ENCODE assay signal across 8 cellular contexts in genomic region chr15:45634442-45635190, GRCh38. TPM values are rescaled to one million over a fixed set of nuclear protein-coding genes. Genes with fewer than 3 reads are reported as not detected.
DNase-seq lines count a peak whose midpoint lies in the region; ATAC-seq and TF ChIP-seq lines count a peak whose summit lies in the region.

Gene SQOR (plus strand): TSS chr15:45635029. CDS start chr15:45658924, 23,895 bp downstream.

- no peaks in the 10 kb centered on the region for H3K9me3 ChIP-seq in colonic mucosa
- H3K9me3 ChIP-seq in right lobe of liver, result no peaks in the 10 kb centered on the region

- no peak within 1 kb of the TSS for H3K27ac Mint-ChIP-seq in GM23338
- peak within 1 kb of the TSS; percentile 90 for H3K27ac Mint-ChIP-seq in activated CD4-positive, alpha-beta T cell treated with anti-CD3 and anti-CD28 coated beads for 36 hours

- ATAC-seq in GM23338, result peak; percentile 88
- peak; percentile 66 for ATAC-seq in activated CD4-positive, alpha-beta T cell treated with anti-CD3 and anti-CD28 coated beads for 36 hours
- peak; percentile 78 to 90 (median 85) for ATAC-seq in right lobe of liver

- peaks cover 4% of the 10 kb centered on the region; the same call in 2 of the 3 replicates for H3K4me1 Mint-ChIP-seq in GM23338
- H3K4me1 Mint-ChIP-seq in activated CD4-positive, alpha-beta T cell treated with anti-CD3 and anti-CD28 coated beads for 36 hours, result peaks cover 32% of the 10 kb centered on the region

- H3K36me3 ChIP-seq in GM23338 (ENCODE audit: insufficient read depth) (no peaks in the 10 kb centered on the region), colonic mucosa (no peaks in the 10 kb centered on the region), right lobe of liver (no peaks in the 10 kb centered on the region)

- peak within 1 kb of the TSS; percentile 96 to 99 for H3K9ac ChIP-seq in colonic mucosa (ENCODE audit: low read depth in 2 of 2, low read length in 2 of 2)

- H3K4me3 ChIP-seq in GM23338 (peak within 1 kb of the TSS; percentile 77), LNCaP clone FGC (ENCODE audit: low read depth, low read length) (peak within 1 kb of the TSS; percentile 71), colonic mucosa (peak within 1 kb of the TSS; percentile 51), right lobe of liver (peak within 1 kb of the TSS; percentile 73 to 96 (median 91))

- H3K9me3 Mint-ChIP-seq in GM23338, result peaks cover 29% of the 10 kb centered on the region
- no peaks in the 10 kb centered on the region for H3K9me3 Mint-ChIP-seq in activated CD4-positive, alpha-beta T cell treated with anti-CD3 and anti-CD28 coated beads for 36 hours (ENCODE audit: low read depth)

- H3K9me2 ChIP-seq in GM23338 (ENCODE audit: insufficient read depth), result no peaks in the 10 kb centered on the region

- POLR2A ChIA-PET in activated CD4-positive, alpha-beta T cell treated with anti-CD3 and anti-CD28 coated beads for 36 hours (lab: Charles Lee), result no interaction called here

- whole genome bisulfite sequencing in right lobe of liver (ENCODE audit: insufficient coverage, low coverage, low lambda C conversion rate, missing lambda C conversion rate), result 1% methylated on average over 20 of the region's 53 CpGs

- H3K27ac ChIP-seq in GM23338 (ENCODE audit: low read depth), result no peak within 1 kb of the TSS
- peak within 1 kb of the TSS; percentile 97 for H3K27ac ChIP-seq in colonic mucosa
- peak within 1 kb of the TSS; percentile 95 to 99 (median 96) for H3K27ac ChIP-seq in right lobe of liver

- TF ChIP-seq POLR2A in GM10847 (IDR thresholded peaks at IDR 0.05; ENCODE audit: extremely low read depth, insufficient read length), result peak; percentile 70
- TF ChIP-seq POLR2A in right lobe of liver (IDR thresholded peaks at IDR 0.05), result peak; percentile 94

- H4K20me1 ChIP-seq in GM23338 (replicated peaks; ENCODE audit: insufficient read depth), result no peaks in the 10 kb centered on the region

- TF ChIP-seq CTCF in GM23338 (conservative IDR thresholded peaks at IDR 0.05; ENCODE audit: low read depth in 2 of 2) (no peak), LNCaP clone FGC (IDR thresholded peaks at IDR 0.05; ENCODE audit: control insufficient read depth, extremely low read depth, insufficient read depth) (no peak), colonic mucosa (IDR thresholded peaks at IDR 0.05) (no peak), right lobe of liver (IDR thresholded peaks at IDR 0.05) (peak in 1 of 4 donors; percentile 4)

- peak within 1 kb of the TSS; percentile 78 for H3K4me3 Mint-ChIP-seq in GM23338
- H3K4me3 Mint-ChIP-seq in activated CD4-positive, alpha-beta T cell treated with anti-CD3 and anti-CD28 coated beads for 36 hours, result peak within 1 kb of the TSS; percentile 96

- peak; percentile 45 for DNase-seq in GM23338 (ENCODE audit: low spot score)
- peak; percentile 57 for DNase-seq in LNCaP clone FGC (ENCODE audit: low read depth)
- peak; percentile 86 for DNase-seq in activated CD4-positive, alpha-beta T cell treated with anti-CD3 and anti-CD28 coated beads for 36 hours
- DNase-seq in colonic mucosa, result peak; percentile 94
- DNase-seq in right lobe of liver, result peak; percentile 92 to 97 (median 96)
- DNase-seq in stimulated activated CD4-positive, alpha-beta T cell treated with anti-CD3 and anti-CD28 coated beads, TNF-alpha, amount 100 ng/mL, for 1 hour (ENCODE audit: low read depth in 3 of 3, low spot score in 1 of 3), result peak in 2 of 3 donors; percentile 21 to 48
- no peak for DNase-seq in epidermal melanocyte (ENCODE audit: insufficient read length, low spot score)

- no peaks in the 10 kb centered on the region for H3F3A ChIP-seq in GM23338 (replicated peaks; ENCODE audit: low read depth)

- intact Hi-C loops in activated CD4-positive, alpha-beta T cell treated with anti-CD3 and anti-CD28 coated beads for 36 hours (cut with DNase I, micrococcal nuclease), result loop anchor here (1.0 to 10.0 kb wide), 5 partner anchors 20 to 922 kb away; partner anchors contain the start of genes B2M (in 1 of the 2), BLOC1S6 (in 1 of the 2), PATL2 (in 1 of the 2) and SORD (in 1 of the 2)
- intact Hi-C loops in colonic mucosa (cut with DNase I) (no loop called here), right lobe of liver (cut with DNase I) (no loop called here)

- peaks cover 26% of the 10 kb centered on the region for H3K27me3 Mint-ChIP-seq in GM23338 (ENCODE audit: insufficient read depth, low read depth, poor library complexity)
- no peaks in the 10 kb centered on the region for H3K27me3 Mint-ChIP-seq in activated CD4-positive, alpha-beta T cell treated with anti-CD3 and anti-CD28 coated beads for 36 hours

- H3K27me3 ChIP-seq in GM23338 (ENCODE audit: insufficient read depth), result peaks cover 47% of the 10 kb centered on the region
- no peaks in the 10 kb centered on the region for H3K27me3 ChIP-seq in colonic mucosa
- H3K27me3 ChIP-seq in right lobe of liver, result no peaks in the 10 kb centered on the region

- H3K36me3 Mint-ChIP-seq in GM23338 (ENCODE audit: low read depth), result no peaks in the 10 kb centered on the region
- peaks cover 26% of the 10 kb centered on the region for H3K36me3 Mint-ChIP-seq in activated CD4-positive, alpha-beta T cell treated with anti-CD3 and anti-CD28 coated beads for 36 hours (ENCODE audit: low read depth)

- CTCF ChIA-PET in activated CD4-positive, alpha-beta T cell treated with anti-CD3 and anti-CD28 coated beads for 36 hours (lab: Charles Lee), result interaction anchor here (0.7 to 1.6 kb wide), 5 partner anchors 14 to 50 kb away, joined by 3 to 5 read pairs (median 3); no protein-coding TSS in a partner anchor

- H3K4me2 ChIP-seq in GM23338, result peak within 1 kb of the TSS; percentile 94

- no peaks in the 10 kb centered on the region for H3K79me2 ChIP-seq in GM23338 (replicated peaks; ENCODE audit: insufficient read depth)

- H3K4me1 ChIP-seq in GM23338 (ENCODE audit: insufficient read depth) (peaks cover 4% of the 10 kb centered on the region; the same call in 1 of the 2 replicates), colonic mucosa (peaks cover 5% of the 10 kb centered on the region), right lobe of liver (peaks cover 0 to 28% (median 5%) of the 10 kb centered on the region in 4 donors)

- H2AFZ ChIP-seq in GM23338, result peak within 1 kb of the TSS; percentile 99

TF ChIP-seq in GM23338, 12 proteins besides CTCF, POLR2A, EP300 and RAD21:
- no peak for TF ChIP-seq ETS1 (IDR thresholded peaks at IDR 0.05)
- TF ChIP-seq REST (IDR thresholded peaks at IDR 0.05; ENCODE audit: unreplicated experiment), result no peak

RNA-seq across cellular contexts. Expression of gene SQOR, which starts in this region (rescaled TPM):
- not detected in 2 replicates for total RNA-seq in GM23338 (2014; rRNA removed; shearing (Covaris generic))
- polyA plus RNA-seq in GM23338 (2016; fragmentation: Nextera tagmentation; extraction: Ambion mirVana), result 0.23 and 0.43 TPM in 2 replicates
- 100 to 1,000 TPM; 105 to 108 TPM for total RNA-seq in activated CD4-positive, alpha-beta T cell treated with anti-CD3 and anti-CD28 coated beads for 36 hours
- 100 to 1,000 TPM; 308 to 500 TPM for total RNA-seq in colonic mucosa
- total RNA-seq in right lobe of liver, result 10 to 100 TPM; 34.2 to 77.7 (median 49.1) TPM

Comparison
In these comparisons a context has a peak if more than half of its experiments do, and no peak if none do; other contexts are left out.
1. RNA of gene SQOR (total RNA-seq): 308 to 500 TPM in colonic mucosa, 105 to 108 TPM in activated CD4-positive, alpha-beta T cell treated with anti-CD3 and anti-CD28 coated beads for 36 hours and 34.2 to 77.7 TPM in right lobe of liver; not detected in GM23338; every median in the first group is over 10 times any median in the second.
2. Peak in DNase-seq, ATAC-seq, H3K4me3 ChIP-seq and H3K4me2 ChIP-seq in GM23338; RNA of the gene not detected or under 1 TPM.
3. intact Hi-C loops: an anchor here in activated CD4-positive, alpha-beta T cell treated with anti-CD3 and anti-CD28 coated beads for 36 hours (1.0 to 10.0 kb wide); none called in colonic mucosa and right lobe of liver.
4. Peak in every context shown above with its lines, with median percentiles within 50 percentile points of each other: ATAC-seq and H3K4me3 ChIP-seq.